ENCODE assay signal across 13 cellular contexts in genomic region chr3:141399200-141399599, GRCh38. TPM values are rescaled to one million over a fixed set of nuclear protein-coding genes. Genes with fewer than 3 reads are reported as not detected.
DNase-seq lines count a peak whose midpoint lies in the region; ATAC-seq and TF ChIP-seq lines count a peak whose summit lies in the region.
"Had no signal": no experiment of that assay in that cellular context is flagged by ENCODE, and none has a peak within 500 bp of the region (broad histone marks: within the 10 kb centered on the region; RNA-seq: fewer than 3 reads in every experiment).

No MANE protein-coding gene starts in this region.

- peak overlapping the region; percentile 2 to 83 for H3K27ac Mint-ChIP-seq in effector memory CD8-positive, alpha-beta T cell

- H3K36me3 Mint-ChIP-seq in effector memory CD8-positive, alpha-beta T cell (ENCODE audit: insufficient read depth) = peaks cover 19% of the 10 kb centered on the region

- H3K27ac ChIP-seq in rectal smooth muscle tissue (ENCODE audit: low read depth, low read length) = peak overlapping the region; percentile 78

- H3K9me3 Mint-ChIP-seq in effector memory CD8-positive, alpha-beta T cell = no peaks in the 10 kb centered on the region

- H3K36me3 ChIP-seq in rectal smooth muscle tissue (ENCODE audit: control insufficient read depth, insufficient read depth, low read length) = no peaks in the 10 kb centered on the region

- no peak for ATAC-seq in effector memory CD8-positive, alpha-beta T cell (replicated peaks)
- ATAC-seq in HG03280 (IDR thresholded peaks at IDR 0.05; ENCODE audit: unreplicated experiment) = no peak
- no peak for ATAC-seq in HG02571 (IDR thresholded peaks at IDR 0.05; ENCODE audit: unreplicated experiment)
- ATAC-seq: naive thymus-derived CD8-positive, alpha-beta T cell had no signal

- peaks cover 12 to 28% of the 10 kb centered on the region in 2 donors for H3K4me1 Mint-ChIP-seq in effector memory CD8-positive, alpha-beta T cell (ENCODE audit: low read depth in 2 of 2)

- H3K27me3 ChIP-seq in rectal smooth muscle tissue (ENCODE audit: control insufficient read depth, insufficient read depth, low read length) = no peaks in the 10 kb centered on the region

- peaks cover 20% of the 10 kb centered on the region for H3K4me1 ChIP-seq in rectal smooth muscle tissue (ENCODE audit: control insufficient read depth, insufficient read depth, low read length)

- no peak overlapping the region for H3K9ac ChIP-seq in rectal smooth muscle tissue (ENCODE audit: low read length)

- TF ChIP-seq CTCF in GM12865 (IDR thresholded peaks at IDR 0.05; ENCODE audit: insufficient read depth, low read depth, low read length, missing control alignments) = no peak

- H3K27me3 Mint-ChIP-seq in effector memory CD8-positive, alpha-beta T cell = peaks cover 0 to 7% of the 10 kb centered on the region in 2 donors

- peak overlapping the region; percentile 97 for H3K4me3 ChIP-seq in GM12865 (ENCODE audit: low read depth, low read length)
- H3K4me3 ChIP-seq in rectal smooth muscle tissue (ENCODE audit: low read length) = no peak overlapping the region

- H3K4me3 Mint-ChIP-seq in effector memory CD8-positive, alpha-beta T cell = peak overlapping the region; percentile 1 to 50

- DNase-seq in GM12865 (ENCODE audit: low read depth) = peak; percentile 63
- DNase-seq in M059J (ENCODE audit: low read depth) = peak; percentile 58
- no peak for DNase-seq in effector memory CD8-positive, alpha-beta T cell
- no peak for DNase-seq in NCI-H1694 (lab: John Stamatoyannopoulos, UW)
- DNase-seq in T-helper 1 cell = no peak
- DNase-seq: activated CD8-positive, alpha-beta memory T cell treated with anti-CD3 and anti-CD28 coated beads, Interleukin-2, amount 50 U/mL, for 48 hours; aorta; naive thymus-derived CD8-positive, alpha-beta T cell; NCI-H1417; T-helper 9 cell had no signal

RNA-seq across cellular contexts. Expression of gene ZBTB38, which starts 30.9 kb away (rescaled TPM):
- 92.8 and 96.4 TPM in 2 replicates for total RNA-seq in M059J (2014; rRNA removed; shearing (Covaris generic))

Comparison
In these comparisons a context has a peak if more than half of its experiments do, and no peak if none do; other contexts are left out.
1. DNase-seq: peak in GM12865 (single experiment) and M059J (single experiment); none in effector memory CD8-positive, alpha-beta T cell (0 of 3), NCI-H1694 (single experiment) and T-helper 1 cell (0 of 5).